ENCODE assay signal across 8 cellular contexts in genomic region chr7:100673302-100673941, GRCh38. TPM values are rescaled to one million over a fixed set of nuclear protein-coding genes. Genes with fewer than 3 reads are reported as not detected.
DNase-seq lines count a peak whose midpoint lies in the region; ATAC-seq, FAIRE-seq and TF ChIP-seq lines count a peak whose summit lies in the region.

Gene GNB2 (plus strand): TSS chr7:100673740. CDS start chr7:100676266, 2,526 bp downstream.

- H2AFZ ChIP-seq in HepG2 (ENCODE audit: low read length): peak within 1 kb of the TSS; percentile 94

- ATAC-seq in GM19395 (IDR thresholded peaks at IDR 0.05; ENCODE audit: unreplicated experiment): peak; percentile 58
- ATAC-seq in HG03565 (IDR thresholded peaks at IDR 0.05; ENCODE audit: unreplicated experiment): peak; percentile 45
- peak; percentile 65 for ATAC-seq in HepG2

- BruUV-seq in HepG2 (replicated peaks; lab: Mats Ljungman, UMichigan): no TSS peak

- H3K27me3 ChIP-seq in HepG2 (ENCODE audit: control insufficient read depth in 1 of 2, insufficient read depth in 2 of 2, low read length in 2 of 2): peaks cover 0 to 4% of the 10 kb centered on the region in 2 experiments; a peak in 2 of 5 replicates

- intact Hi-C loops in HepG2 (cut with micrococcal nuclease; ENCODE audit: unreplicated experiment): loop anchor here (1.0 kb wide), 2 partner anchors 31 to 52 kb away; no protein-coding TSS in a partner anchor

- TF ChIP-seq EP300 in HepG2 (IDR thresholded peaks at IDR 0.05; ENCODE audit: low read depth in 2 of 2, low read length in 2 of 2) (no peak), HepG2 (CRISPR knock-in tag; IDR thresholded peaks at IDR 0.05; ENCODE audit: borderline replicate concordance) (0 out of 2 replicates have a peak, but pooled peaks have one; percentile 27)

- in situ Hi-C loops in HepG2 (cut with HindIII; ENCODE audit: extremely low pct_ligation_motif_present, low pct_unique_long_range_greater_than_20kb): no loop called here

- peaks cover 9% of the 10 kb centered on the region for H3K79me2 ChIP-seq in HepG2 (ENCODE audit: insufficient read depth, low read length)

- peak within 1 kb of the TSS; percentile 92 to 97 (median 96) for H3K4me3 ChIP-seq in HepG2 (replicated peaks in 1 of 3; ENCODE audit: insufficient read depth in 1 of 3, low read depth in 2 of 3, low read length in 3 of 3)

- peaks cover 6% of the 10 kb centered on the region; the same call in 1 of the 2 replicates for H4K20me1 ChIP-seq in HepG2 (ENCODE audit: insufficient read depth, low read length)

- peaks cover 20% of the 10 kb centered on the region for H3K4me1 ChIP-seq in HepG2 (ENCODE audit: insufficient read depth, low read length)

- H3K36me3 ChIP-seq in HepG2 (replicated peaks in 1 of 2; ENCODE audit: control insufficient read depth in 1 of 2, insufficient read depth in 2 of 2, low read length in 2 of 2): peaks cover 14 to 21% of the 10 kb centered on the region in 2 experiments; a peak in 4 of 5 replicates

- H3K9me3 ChIP-seq in HepG2 (ENCODE audit: low read length): no peaks in the 10 kb centered on the region

- whole genome bisulfite sequencing in HepG2 (ENCODE audit: low lambda C conversion rate): 0% methylated on average over 1 of the region's 65 CpGs

- peak; percentile 73 for TF ChIP-seq RAD21 in HepG2 (CRISPR knock-in tag; IDR thresholded peaks at IDR 0.05)

- CTCF ChIA-PET in HepG2 (lab: Yijun Ruan, JAX; ENCODE audit: low intra/inter-chr PET ratio, low total read pairs): no interaction called here

- peak within 1 kb of the TSS; percentile 80 for H3K4me2 ChIP-seq in HepG2 (ENCODE audit: low read depth, low read length)

- TF ChIP-seq CTCF in HepG2 (CRISPR knock-in tag; IDR thresholded peaks at IDR 0.05): no peak

- peak within 1 kb of the TSS; percentile 93 for H3K9ac ChIP-seq in HepG2 (ENCODE audit: insufficient read depth, low read depth, low read length)

- H3K27ac ChIP-seq in HepG2 (ENCODE audit: extremely low read length, insufficient read depth, low read length): peak within 1 kb of the TSS; percentile 96

- DNase-seq in C1 segment of cervical spinal cord (lab: John Stamatoyannopoulos, UW): peak; percentile 88 to 99 (median 97)
- DNase-seq in NCI-H774 (lab: John Stamatoyannopoulos, UW): peak; percentile 97
- peak; percentile 98 to 99 for DNase-seq in activated CD4-positive, alpha-beta T cell treated with anti-CD3 and anti-CD28 coated beads, Interleukin-2, amount 50 U/mL, for 4 hours
- peak; percentile 99 for DNase-seq in dermis blood vessel endothelial cell
- peak; percentile 96 for DNase-seq in HepG2 (ENCODE audit: low spot score)
- DNase-seq in stimulated activated CD4-positive, alpha-beta T cell treated with anti-CD3 and anti-CD28 coated beads, Interleukin-4, amount 100 ng/mL, for 1 hour: peak; percentile 99

- POLR2A ChIA-PET in HepG2 (lab: Yijun Ruan, JAX): interaction anchor here (0.7 to 1.4 kb wide), 21 partner anchors 12 to 465 kb away, joined by 3 to 18 read pairs (median 4); partner anchors contain the start of genes ACTL6B, FBXO24, GIGYF1 and LRCH4

- TF ChIP-seq POLR2A in HepG2 (IDR thresholded peaks at IDR 0.05; ENCODE audit: insufficient read depth in 1 of 2, low read depth in 2 of 2, low read length in 2 of 2): peak in 1 of 2 experiments; percentile 58; a peak in 1 of 4 replicates

- FAIRE-seq in HepG2 (lab: Jason Lieb, UNC): peak; percentile 97

TF ChIP-seq in HepG2, 621 proteins besides CTCF, POLR2A, EP300 and RAD21 (continues in another document):
- no peak for TF ChIP-seq HOXA9 (CRISPR knock-in tag; IDR thresholded peaks at IDR 0.05; ENCODE audit: borderline replicate concordance)
- 0 out of 2 replicates have a peak, but pooled peaks have one; percentile 12 for TF ChIP-seq ZZZ3 (CRISPR knock-in tag; IDR thresholded peaks at IDR 0.05; ENCODE audit: borderline replicate concordance)
- TF ChIP-seq ZSCAN20 (CRISPR knock-in tag; IDR thresholded peaks at IDR 0.05; ENCODE audit: borderline replicate concordance): no peak
- TF ChIP-seq STAT5B (CRISPR knock-in tag; IDR thresholded peaks at IDR 0.05): no peak
- no peak for TF ChIP-seq ZSCAN31 (CRISPR knock-in tag; IDR thresholded peaks at IDR 0.05; ENCODE audit: low read depth)
- TF ChIP-seq TRAFD1 (CRISPR knock-in tag; IDR thresholded peaks at IDR 0.05; ENCODE audit: borderline replicate concordance): no peak
- TF ChIP-seq DRAP1 (CRISPR knock-in tag; IDR thresholded peaks at IDR 0.05): peak; percentile 81
- TF ChIP-seq LRRFIP1 (CRISPR knock-in tag; conservative IDR thresholded peaks at IDR 0.05): no peak
- TF ChIP-seq NFKBIZ (CRISPR knock-in tag; IDR thresholded peaks at IDR 0.05): peak; percentile 54
- 0 out of 2 replicates have a peak, but pooled peaks have one; percentile 30 for TF ChIP-seq ZKSCAN1 (IDR thresholded peaks at IDR 0.05; ENCODE audit: low read length)
- TF ChIP-seq MYNN (CRISPR knock-in tag; IDR thresholded peaks at IDR 0.05; ENCODE audit: low read depth): no peak; the same call in 1 of the 2 replicates
- TF ChIP-seq MATR3 (CRISPR knock-in tag; IDR thresholded peaks at IDR 0.05): no peak

RNA-seq across cellular contexts. Expression of gene GNB2, which starts in this region (rescaled TPM):
- total RNA-seq in dermis blood vessel endothelial cell: 85.4 and 154 TPM in 2 replicates
- 48.3 and 64.3 TPM in 2 replicates for total RNA-seq in HepG2 (2016; rRNA removed; fragmentation: Illumina TruSeq; extraction: Trizol)
- total RNA-seq in HepG2 (2016; cell fraction: cytosol; rRNA removed; fragmentation: Illumina TruSeq; extraction: Trizol; ENCODE audit: low read depth): 84.0 and 90.3 TPM in 2 replicates
- 51.7 and 55.9 TPM in 2 replicates for total RNA-seq in HepG2 (2016; cell fraction: insoluble cytoplasmic fraction; rRNA removed; fragmentation: Illumina TruSeq; extraction: Trizol)
- 95.7 and 129 TPM in 2 replicates for total RNA-seq in HepG2 (2016; cell fraction: membrane; rRNA removed; fragmentation: Illumina TruSeq; extraction: Trizol)
- total RNA-seq in HepG2 (2016; cell fraction: nucleus; rRNA removed; fragmentation: Illumina TruSeq; extraction: Trizol): 30.4 and 32.6 TPM in 2 replicates
- 67.1 and 82.0 TPM in 2 replicates for polyA plus RNA-seq in HepG2 (2011; rRNA removed)
- 69.6 and 88.5 TPM in 2 replicates for polyA plus RNA-seq in HepG2 (2011; cell fraction: cytosol; rRNA removed)
- polyA plus RNA-seq in HepG2 (2011; cell fraction: nucleus; rRNA removed): 82.9 and 91.9 TPM in 2 replicates
- 80.2 and 110 TPM in 2 replicates for polyA plus RNA-seq in HepG2 (2012)
- 141 and 174 TPM in 2 replicates for polyA plus RNA-seq in HepG2 (2016; cell fraction: cytosol; fragmentation: Illumina TruSeq; extraction: Trizol; ENCODE audit: low read depth)
- 105 and 126 TPM in 2 replicates for polyA plus RNA-seq in HepG2 (2016; cell fraction: insoluble cytoplasmic fraction; fragmentation: Illumina TruSeq; extraction: Trizol; ENCODE audit: low read depth)
- 137 and 159 TPM in 2 replicates for polyA plus RNA-seq in HepG2 (2016; cell fraction: membrane; fragmentation: Illumina TruSeq; extraction: Trizol; ENCODE audit: low read depth)
- polyA plus RNA-seq in HepG2 (2016; cell fraction: nucleus; fragmentation: Illumina TruSeq; extraction: Trizol; ENCODE audit: insufficient read depth, low read depth): 84.9 and 92.0 TPM in 2 replicates
- 104 and 125 TPM in 2 replicates for polyA minus RNA-seq in HepG2 (2011; rRNA and poly(A)+ RNA removed; ENCODE audit: low replicate concordance)
- 35.2 and 43.4 TPM in 2 replicates for polyA minus RNA-seq in HepG2 (2011; cell fraction: cytosol; rRNA and poly(A)+ RNA removed)
- 10.0 and 11.4 TPM in 2 replicates for polyA minus RNA-seq in HepG2 (2011; cell fraction: nucleus; rRNA and poly(A)+ RNA removed)

Comparison
In these comparisons a context has a peak if more than half of its experiments do, and no peak if none do; other contexts are left out.
1. Peak in every context shown above with its lines: DNase-seq, ATAC-seq, H3K4me3 ChIP-seq and H3K27ac ChIP-seq.